9 cellular contexts compared by ENCODE assay signal in genomic region chr20:13563854-13564253, GRCh38.
"Had no signal": no experiment of that assay in that cellular context is flagged by ENCODE, and none has a peak within 500 bp of the region (broad histone marks: within the 10 kb centered on the region; RNA-seq: fewer than 3 reads in every experiment).

No MANE protein-coding gene starts in this region.

- H3K4me3 ChIP-seq: GM23338, K562 had no signal

- H3K4me3 Mint-ChIP-seq: GM23338, H9 had no signal

- H2AFZ ChIP-seq: GM23338 had no signal

- H3K4me1 Mint-ChIP-seq: GM23338, H9 had no signal

- H3K9me3 Mint-ChIP-seq: GM23338, H9 had no signal

- DNase-seq: H9, HCEC 1CT, IMR-90, KG1 had no signal

- ATAC-seq: GM23338, K562 had no signal

- H3K27ac Mint-ChIP-seq: GM23338, H9 had no signal

- FAIRE-seq: H1, H54, HTR-8/SVneo, K562 had no signal

- H3K4me2 ChIP-seq: GM23338 had no signal
